In the genomic region with DNA sequence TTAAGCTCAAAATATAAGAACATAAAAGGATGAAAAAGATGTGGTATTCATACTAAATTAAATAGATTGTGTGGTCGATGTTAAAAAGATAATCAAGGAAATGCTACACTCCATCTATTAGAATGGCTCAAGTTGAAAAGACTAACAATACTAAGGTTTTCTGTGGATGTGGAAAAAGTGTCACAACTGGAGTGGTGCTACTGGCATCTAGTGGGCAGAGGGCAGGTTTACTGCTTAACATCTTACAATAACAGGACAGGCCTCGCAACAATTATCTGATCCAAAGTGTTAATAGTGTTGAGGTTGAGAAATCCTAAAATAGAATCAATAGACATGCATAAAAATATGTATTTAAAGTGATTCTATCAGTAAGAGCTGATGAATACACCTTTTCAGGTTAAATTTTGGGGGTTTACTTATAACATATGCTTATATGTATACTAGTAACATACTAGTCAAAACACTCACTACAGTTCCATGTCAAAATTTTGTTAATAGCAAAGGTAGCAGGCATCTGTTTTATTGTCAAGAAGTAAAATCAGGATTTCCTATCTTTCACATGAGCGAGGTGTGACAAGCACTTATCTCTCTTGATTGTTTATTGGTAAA, we compare ENCODE assay signal across 8 cellular contexts.
DNase-seq lines count a peak whose midpoint lies in the region; ATAC-seq, FAIRE-seq and TF ChIP-seq lines count a peak whose summit lies in the region.

No MANE protein-coding gene starts in this region.

- H3K36me3 ChIP-seq in A673 (ENCODE audit: insufficient read depth, low read length, poor library complexity, severe bottlenecking) (no peaks in the 10 kb centered on the region), OCI-LY1 (ENCODE audit: insufficient read depth, low read length) (no peaks in the 10 kb centered on the region)

- H3K9me3 ChIP-seq in A673 (ENCODE audit: low read depth, low read length, poor library complexity, severe bottlenecking), result no peaks in the 10 kb centered on the region
- no peaks in the 10 kb centered on the region for H3K9me3 ChIP-seq in OCI-LY1 (ENCODE audit: low read length)

- no peaks in the 10 kb centered on the region for H3K9me3 Mint-ChIP-seq in activated CD4-positive, alpha-beta memory T cell treated with anti-CD3 and anti-CD28 coated beads, Interleukin-2, amount 10 ng/mL, durations not matched to agents 7 days and 5 days
- peaks cover 0 to 1% of the 10 kb centered on the region in 2 donors for H3K9me3 Mint-ChIP-seq in effector memory CD8-positive, alpha-beta T cell

- H3K4me3 ChIP-seq in A673 (ENCODE audit: low read depth, low read length, poor library complexity, severe bottlenecking) (no peak overlapping the region), OCI-LY1 (ENCODE audit: low read depth, low read length, poor library complexity, severe bottlenecking) (no peak overlapping the region), fibroblast of the aortic adventitia (ENCODE audit: low read depth, low read length) (no peak overlapping the region)

- H3K4me3 Mint-ChIP-seq in activated CD4-positive, alpha-beta memory T cell treated with anti-CD3 and anti-CD28 coated beads, Interleukin-2, amount 10 ng/mL, durations not matched to agents 7 days and 5 days, result no peak overlapping the region
- no peak overlapping the region for H3K4me3 Mint-ChIP-seq in effector memory CD8-positive, alpha-beta T cell

- intact Hi-C loops in A673 (cut with micrococcal nuclease; ENCODE audit: unreplicated experiment), result loop anchor here (5.0 kb wide), 3 partner anchors 94 to 474 kb away; a partner anchor contains a TSS

- H3K79me2 ChIP-seq in OCI-LY1 (ENCODE audit: insufficient read depth, low read length), result no peaks in the 10 kb centered on the region

- peak; percentile 67 for TF ChIP-seq CTCF in A673 (conservative IDR thresholded peaks at IDR 0.05; ENCODE audit: low read depth, low read length)
- TF ChIP-seq CTCF in OCI-LY1 (IDR thresholded peaks at IDR 0.05; ENCODE audit: low read length), result peak; percentile 35; the same call in 1 of the 2 replicates
- peak; percentile 80 for TF ChIP-seq CTCF in fibroblast of the aortic adventitia (IDR thresholded peaks at IDR 0.05; ENCODE audit: insufficient read depth, low read length)

- H3K4me1 ChIP-seq in A673 (ENCODE audit: insufficient read depth, low read length, poor library complexity, severe bottlenecking) (no peaks in the 10 kb centered on the region), OCI-LY1 (ENCODE audit: insufficient read depth, low read length, severe bottlenecking) (no peaks in the 10 kb centered on the region)

- H3K4me2 ChIP-seq in OCI-LY1 (ENCODE audit: low read length), result no peak overlapping the region

- H3K9me2 ChIP-seq in OCI-LY1 (ENCODE audit: low read depth, low read length), result no peaks in the 10 kb centered on the region

- no peak overlapping the region for H3K27ac Mint-ChIP-seq in activated CD4-positive, alpha-beta memory T cell treated with anti-CD3 and anti-CD28 coated beads, Interleukin-2, amount 10 ng/mL, durations not matched to agents 7 days and 5 days
- no peak overlapping the region for H3K27ac Mint-ChIP-seq in effector memory CD8-positive, alpha-beta T cell

- no peak overlapping the region for H3K9ac ChIP-seq in OCI-LY1 (ENCODE audit: low read length)

- peak; percentile 73 for ATAC-seq in GM19351 (IDR thresholded peaks at IDR 0.05; ENCODE audit: unreplicated experiment)
- no peak for ATAC-seq in effector memory CD8-positive, alpha-beta T cell (replicated peaks)

- no peaks in the 10 kb centered on the region for H3K27me3 Mint-ChIP-seq in activated CD4-positive, alpha-beta memory T cell treated with anti-CD3 and anti-CD28 coated beads, Interleukin-2, amount 10 ng/mL, durations not matched to agents 7 days and 5 days
- H3K27me3 Mint-ChIP-seq in effector memory CD8-positive, alpha-beta T cell, result no peaks in the 10 kb centered on the region

- H3K27me3 ChIP-seq in A673 (replicated peaks; ENCODE audit: insufficient read depth, low read depth, low read length, poor library complexity) (no peaks in the 10 kb centered on the region), OCI-LY1 (ENCODE audit: insufficient read depth, low read length) (no peaks in the 10 kb centered on the region)

- H3F3A ChIP-seq in OCI-LY1 (ENCODE audit: insufficient read depth, low read length), result no peaks in the 10 kb centered on the region

- CTCF ChIA-PET in A673 (lab: Charles Lee), result no interaction called here
- CTCF ChIA-PET in activated CD4-positive, alpha-beta memory T cell treated with anti-CD3 and anti-CD28 coated beads, Interleukin-2, amount 10 ng/mL, durations not matched to agents 7 days and 5 days (lab: Charles Lee), result no interaction called here

- H3K4me1 Mint-ChIP-seq in activated CD4-positive, alpha-beta memory T cell treated with anti-CD3 and anti-CD28 coated beads, Interleukin-2, amount 10 ng/mL, durations not matched to agents 7 days and 5 days, result no peaks in the 10 kb centered on the region
- H3K4me1 Mint-ChIP-seq in effector memory CD8-positive, alpha-beta T cell (ENCODE audit: low read depth in 2 of 2), result no peaks in the 10 kb centered on the region

- POLR2A ChIA-PET in A673 (lab: Charles Lee; ENCODE audit: low non-redundant PET), result no interaction called here
- POLR2A ChIA-PET in activated CD4-positive, alpha-beta memory T cell treated with anti-CD3 and anti-CD28 coated beads, Interleukin-2, amount 10 ng/mL, durations not matched to agents 7 days and 5 days (lab: Charles Lee), result no interaction called here

- DNase-seq in A673 (ENCODE audit: low spot score), result peak; percentile 75
- DNase-seq in fibroblast of the aortic adventitia (ENCODE audit: low read depth), result peak; percentile 81
- DNase-seq in urothelium cell line (ENCODE audit: low spot score), result peak; percentile 30
- DNase-seq in activated CD4-positive, alpha-beta memory T cell treated with anti-CD3 and anti-CD28 coated beads, Interleukin-2, amount 10 ng/mL, durations not matched to agents 7 days and 5 days, result no peak
- no peak for DNase-seq in effector memory CD8-positive, alpha-beta T cell
- DNase-seq in activated CD4-positive, CD25-positive, alpha-beta regulatory T cell (lab: John Stamatoyannopoulos, UW), result no peak

- no TSS peak for BruUV-seq in A673 (replicated peaks; lab: Mats Ljungman, UMichigan)

- no peaks in the 10 kb centered on the region for H4K20me1 ChIP-seq in OCI-LY1 (ENCODE audit: insufficient read depth, low read length)

- H3K27ac ChIP-seq in A673 (ENCODE audit: low read depth, low read length, poor library complexity, severe bottlenecking), result no peak overlapping the region
- no peak overlapping the region for H3K27ac ChIP-seq in OCI-LY1 (ENCODE audit: low read depth, low read length, poor library complexity, severe bottlenecking)

- no peaks in the 10 kb centered on the region for H3K36me3 Mint-ChIP-seq in activated CD4-positive, alpha-beta memory T cell treated with anti-CD3 and anti-CD28 coated beads, Interleukin-2, amount 10 ng/mL, durations not matched to agents 7 days and 5 days (ENCODE audit: low read depth)
- H3K36me3 Mint-ChIP-seq in effector memory CD8-positive, alpha-beta T cell (ENCODE audit: insufficient read depth), result no peaks in the 10 kb centered on the region

- H2AFZ ChIP-seq in OCI-LY1 (ENCODE audit: low read length), result no peak overlapping the region

- FAIRE-seq in urothelium cell line (lab: Jason Lieb, UNC), result no peak

Comparison
In these comparisons a context has a peak if more than half of its experiments do, and no peak if none do; other contexts are left out.
1. DNase-seq: peak in A673 (single experiment), fibroblast of the aortic adventitia (single experiment) and urothelium cell line (single experiment); none in activated CD4-positive, alpha-beta memory T cell treated with anti-CD3 and anti-CD28 coated beads, Interleukin-2, amount 10 ng/mL, durations not matched to agents 7 days and 5 days (single experiment), effector memory CD8-positive, alpha-beta T cell (0 of 3) and activated CD4-positive, CD25-positive, alpha-beta regulatory T cell (0 of 4).
2. Peak in every context shown above with its lines, with median percentiles within 50 percentile points of each other: CTCF ChIP-seq.